13 cellular contexts compared by ENCODE assay signal in the genomic region with DNA sequence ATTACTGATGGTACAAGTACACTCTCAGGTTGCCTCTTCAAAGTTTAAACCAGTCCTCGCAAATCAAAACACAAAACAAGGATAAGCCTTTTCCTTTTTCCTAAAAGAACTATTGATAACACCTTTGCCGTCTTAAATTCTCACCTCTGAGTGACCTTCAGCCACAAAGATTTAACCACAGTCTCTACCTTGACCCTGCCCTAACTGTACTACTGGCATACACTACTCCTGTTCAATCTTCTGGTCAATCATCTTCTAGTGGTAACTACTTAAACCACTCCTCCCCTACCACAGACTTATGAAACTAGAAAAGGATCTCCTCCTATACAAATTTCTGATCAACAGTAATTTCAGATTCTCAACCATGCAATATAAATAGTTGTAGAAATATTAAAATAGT. TPM values are rescaled to one million over a fixed set of nuclear protein-coding genes. Genes with fewer than 3 reads are reported as not detected.
DNase-seq lines count a peak whose midpoint lies in the region; ATAC-seq, FAIRE-seq and TF ChIP-seq lines count a peak whose summit lies in the region.
"Had no signal": no experiment of that assay in that cellular context is flagged by ENCODE, and none has a peak within 500 bp of the region (broad histone marks: within the 10 kb centered on the region; RNA-seq: fewer than 3 reads in every experiment).

No MANE protein-coding gene starts in this region.

- FAIRE-seq in frontal cortex (lab: Jason Lieb, UNC) = no peak
- FAIRE-seq: H1 had no signal

- in situ Hi-C loops in KBM-7 (cut with MboI; ENCODE audit: low pct_unique_long_range_greater_than_20kb, low sequenced_read_pairs) = no loop called here

- TF ChIP-seq CTCF in foreskin fibroblast (IDR thresholded peaks at IDR 0.05; ENCODE audit: low read depth, low read length) = no peak

- no peak overlapping the region for H3K4me3 ChIP-seq in foreskin fibroblast (ENCODE audit: low read depth in 1 of 2, low read length in 2 of 2)

- ATAC-seq in GM18520 (IDR thresholded peaks at IDR 0.05; ENCODE audit: unreplicated experiment) = peak; percentile 77
- ATAC-seq in GM21381 (IDR thresholded peaks at IDR 0.05; ENCODE audit: unreplicated experiment) = peak; percentile 90
- ATAC-seq in HG02938 (IDR thresholded peaks at IDR 0.05; ENCODE audit: unreplicated experiment) = peak; percentile 99
- peak; percentile 78 for ATAC-seq in HG03565 (IDR thresholded peaks at IDR 0.05; ENCODE audit: unreplicated experiment)
- no peak for ATAC-seq in GM19351 (IDR thresholded peaks at IDR 0.05; ENCODE audit: unreplicated experiment)
- ATAC-seq: naive thymus-derived CD8-positive, alpha-beta T cell had no signal

- DNase-seq in KBM-7 = no peak
- no peak for DNase-seq in frontal cortex (ENCODE audit: low spot score in 2 of 2)
- DNase-seq in foreskin fibroblast = no peak
- DNase-seq: activated naive CD8-positive, alpha-beta T cell treated with anti-CD3 and anti-CD28 coated beads for 36 hours; MV-4-11; naive thymus-derived CD8-positive, alpha-beta T cell; NCI-H2227 treated with DMSO at 0.1 percent for 48 hours had no signal

RNA-seq across cellular contexts. Expression of gene UPF2, which starts 15.1 kb away (rescaled TPM):
- 24.1 TPM for total RNA-seq in frontal cortex

RNA-seq across cellular contexts. Expression of gene DHTKD1, which starts 41.2 kb away (rescaled TPM):
- total RNA-seq in frontal cortex = 80.7 TPM
